In genomic region chr6:27007020-27007419, GRCh38 we compare ENCODE assay signal across 28 cellular contexts.
"Had no signal": no experiment of that assay in that cellular context is flagged by ENCODE, and none has a peak within 500 bp of the region (broad histone marks: within the 10 kb centered on the region; RNA-seq: fewer than 3 reads in every experiment).

No MANE protein-coding gene starts in this region.

- ATAC-seq: natural killer cell; psoas muscle; right cardiac atrium; sciatic nerve; stimulated activated memory B cell treated with anti-CD40 and anti-IgM and Interleukin-4, amounts not matched to agents 10 μg/mL and 1 μg/mL and 100 μg/mL, for 72 hours; stimulated activated naive CD8-positive, alpha-beta T cell treated with anti-CD3 and anti-CD28 coated beads, Interleukin-15, amount 100 ng/mL, for 72 hours; stimulated activated naive CD8-positive, alpha-beta T cell treated with anti-CD3 and anti-CD28 coated beads, Interleukin-15, Interleukin-2, amounts not matched to agents 100 U/mL and 50 U/mL, for 24 hours; upper lobe of right lung had no signal

- H3K9me3 ChIP-seq: psoas muscle, testis, upper lobe of right lung had no signal

- DNase-seq: natural killer cell; occipital lobe; ovary; posterior cingulate gyrus; psoas muscle; right cardiac atrium; spleen; stimulated activated CD4-positive, alpha-beta T cell treated with anti-CD3 and anti-CD28 coated beads, Interleukin-12 subunit alpha, Interleukin-12 subunit beta, amount 100 ng/mL, for 4 hours; stimulated activated CD4-positive, alpha-beta T cell treated with anti-CD3 and anti-CD28 coated beads, Interleukin-1b, Interleukin-23, amount 100 ng/mL, for 48 hours; stimulated activated CD4-positive, alpha-beta T cell treated with anti-CD3 and anti-CD28 coated beads, Interleukin-4, amount 100 ng/mL, for 1 hour; stimulated activated CD4-positive, alpha-beta T cell treated with anti-CD3 and anti-CD28 coated beads, Interleukin-4, amount 100 ng/mL, for 4 hours; stimulated activated CD8-positive, alpha-beta memory T cell treated with anti-CD3 and anti-CD28 coated beads, Interleukin-4, amount 100 ng/mL, for 48 hours; stimulated activated naive CD4-positive, alpha-beta T cell; stimulated activated naive CD8-positive, alpha-beta T cell treated with anti-CD3 and anti-CD28 coated beads, Interleukin-15, amount 100 ng/mL, for 72 hours; stimulated activated naive CD8-positive, alpha-beta T cell treated with anti-CD3 and anti-CD28 coated beads, Interleukin-15, Interleukin-2, amounts not matched to agents 100 U/mL and 50 U/mL, for 24 hours; substantia nigra; testis; tibial artery; transverse colon; upper lobe of right lung; uterus had no signal

- H3K27me3 ChIP-seq: neural progenitor cell, suprapubic skin, testis, tibial artery, transverse colon, upper lobe of right lung, uterus had no signal

- H3K4me3 ChIP-seq: neural progenitor cell, ovary, psoas muscle, skin epidermis, smooth muscle cell, spleen, suprapubic skin, testis, tibial artery, transverse colon, upper lobe of right lung, uterus had no signal

- H3K9ac ChIP-seq: neural progenitor cell, parathyroid adenoma had no signal

- H3K27ac ChIP-seq: neural progenitor cell, ovary, parathyroid adenoma, psoas muscle, skin epidermis, spleen, suprapubic skin, testis, tibial artery, transverse colon, upper lobe of right lung, uterus had no signal

- H3K4me1 ChIP-seq: neural progenitor cell, parathyroid adenoma, psoas muscle, spleen, suprapubic skin, testis, tibial artery, transverse colon, upper lobe of right lung, uterus had no signal

- H2AFZ ChIP-seq: neural progenitor cell, parathyroid adenoma had no signal

- H3K4me2 ChIP-seq: neural progenitor cell, smooth muscle cell had no signal

- H3K36me3 ChIP-seq: neural progenitor cell, ovary, suprapubic skin, transverse colon, upper lobe of right lung, uterus had no signal

- H3K79me2 ChIP-seq: parathyroid adenoma had no signal
